ENCODE assay signal across 10 cellular contexts in the genomic region with DNA sequence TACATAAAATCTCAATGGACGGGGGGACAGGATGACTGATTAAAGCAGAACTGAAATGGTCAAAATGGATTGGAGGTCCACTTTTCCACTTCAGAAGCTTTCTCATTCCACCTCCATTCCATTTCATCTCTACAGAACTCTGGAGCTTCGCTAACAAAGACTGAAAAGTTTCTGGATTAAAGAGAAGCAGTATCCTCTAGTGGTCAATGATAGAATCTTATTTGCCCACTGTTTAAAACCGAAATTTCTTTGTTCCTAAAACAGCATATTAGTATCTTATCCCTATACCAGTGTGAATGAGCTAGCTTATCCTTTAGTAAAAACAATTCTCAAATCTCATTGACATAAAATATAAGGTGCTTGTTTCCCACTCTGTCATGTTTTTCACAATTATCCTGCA.
DNase-seq lines count a peak whose midpoint lies in the region; ATAC-seq and TF ChIP-seq lines count a peak whose summit lies in the region.
"Had no signal": no experiment of that assay in that cellular context is flagged by ENCODE, and none has a peak within 500 bp of the region (broad histone marks: within the 10 kb centered on the region; RNA-seq: fewer than 3 reads in every experiment).

No MANE protein-coding gene starts in this region.

- H3K36me3 ChIP-seq in A673 (ENCODE audit: insufficient read depth, low read length, poor library complexity, severe bottlenecking) (no peaks in the 10 kb centered on the region), Panc1 (ENCODE audit: control insufficient read depth, insufficient read depth, low read length) (no peaks in the 10 kb centered on the region)

- DNase-seq in A673 (ENCODE audit: low spot score): peak; percentile 24
- no peak for DNase-seq in Panc1 (ENCODE audit: low read depth, low spot score)
- DNase-seq in fibroblast of peridontal ligament (ENCODE audit: extremely low read depth): peak; percentile 59
- DNase-seq in NCI-H2029 treated with DMSO at 0.1 percent for 48 hours (lab: John Stamatoyannopoulos, UW): no peak
- no peak for DNase-seq in activated naive CD4-positive, alpha-beta T cell treated with anti-CD3 and anti-CD28 coated beads, Interleukin-2, amount 50 U/mL, for 16 hours
- no peak for DNase-seq in activated gamma-delta T cell (lab: John Stamatoyannopoulos, UW)
- DNase-seq: activated T-cell treated with anti-CD3 and anti-CD28 coated beads, Interleukin-2, amount 50 U/mL, for 24 hours; DMS153 had no signal

- no peaks in the 10 kb centered on the region for H3K9me3 ChIP-seq in A673 (ENCODE audit: low read depth, low read length, poor library complexity, severe bottlenecking)
- H3K9me3 ChIP-seq in Panc1 (ENCODE audit: control insufficient read depth, insufficient read depth, low read depth, low read length): no peaks in the 10 kb centered on the region

- peak; percentile 50 for TF ChIP-seq CTCF in A673 (conservative IDR thresholded peaks at IDR 0.05; ENCODE audit: low read depth, low read length)
- TF ChIP-seq CTCF in Panc1 (IDR thresholded peaks at IDR 0.05): peak; percentile 52; the same call in 1 of the 2 replicates

- in situ Hi-C loops in Panc1 (cut with HindIII; ENCODE audit: low pct_unique_long_range_greater_than_20kb, low sequenced_read_pairs): no loop called here

- intact Hi-C loops in A673 (cut with micrococcal nuclease; ENCODE audit: unreplicated experiment) (no loop called here), Panc1 (cut with micrococcal nuclease; ENCODE audit: unreplicated experiment) (no loop called here)

- H3K4me3 ChIP-seq in A673 (ENCODE audit: low read depth, low read length, poor library complexity, severe bottlenecking): no peak overlapping the region
- no peak overlapping the region for H3K4me3 ChIP-seq in Panc1 (ENCODE audit: low read depth in 2 of 2, low read length in 2 of 2)

- CTCF ChIA-PET in A673 (lab: Charles Lee): no interaction called here
- CTCF ChIA-PET in Panc1 (lab: Charles Lee): no interaction called here

- peak; percentile 68 for ATAC-seq in GM18867 (IDR thresholded peaks at IDR 0.05; ENCODE audit: unreplicated experiment)
- no peak for ATAC-seq in Panc1
- no peak for ATAC-seq in HG03460 (IDR thresholded peaks at IDR 0.05; ENCODE audit: unreplicated experiment)

- no TSS peak for BruUV-seq in A673 (replicated peaks; lab: Mats Ljungman, UMichigan)
- no TSS peak for BruUV-seq in Panc1 (replicated peaks; lab: Mats Ljungman, UMichigan)

- POLR2A ChIA-PET in A673 (lab: Charles Lee; ENCODE audit: low non-redundant PET) (no interaction called here), Panc1 (lab: Charles Lee) (no interaction called here)

- H3K27me3 ChIP-seq in A673 (replicated peaks; ENCODE audit: insufficient read depth, low read depth, low read length, poor library complexity) (no peaks in the 10 kb centered on the region), Panc1 (ENCODE audit: control insufficient read depth, insufficient read depth, low read length) (no peaks in the 10 kb centered on the region)

- no peak overlapping the region for H3K27ac ChIP-seq in A673 (ENCODE audit: low read depth, low read length, poor library complexity, severe bottlenecking)
- no peak overlapping the region for H3K27ac ChIP-seq in Panc1 (ENCODE audit: low read length)

- H3K4me1 ChIP-seq in A673 (ENCODE audit: insufficient read depth, low read length, poor library complexity, severe bottlenecking): peaks cover 9% of the 10 kb centered on the region
- no peaks in the 10 kb centered on the region for H3K4me1 ChIP-seq in Panc1 (ENCODE audit: control insufficient read depth, insufficient read depth, low read length)

Comparison
In these comparisons a context has a peak if more than half of its experiments do, and no peak if none do; other contexts are left out.
1. DNase-seq: peak in A673 (single experiment) and fibroblast of peridontal ligament (single experiment); none in Panc1 (single experiment), NCI-H2029 treated with DMSO at 0.1 percent for 48 hours (single experiment), activated naive CD4-positive, alpha-beta T cell treated with anti-CD3 and anti-CD28 coated beads, Interleukin-2, amount 50 U/mL, for 16 hours (single experiment) and activated gamma-delta T cell (single experiment).